In the genomic region with DNA sequence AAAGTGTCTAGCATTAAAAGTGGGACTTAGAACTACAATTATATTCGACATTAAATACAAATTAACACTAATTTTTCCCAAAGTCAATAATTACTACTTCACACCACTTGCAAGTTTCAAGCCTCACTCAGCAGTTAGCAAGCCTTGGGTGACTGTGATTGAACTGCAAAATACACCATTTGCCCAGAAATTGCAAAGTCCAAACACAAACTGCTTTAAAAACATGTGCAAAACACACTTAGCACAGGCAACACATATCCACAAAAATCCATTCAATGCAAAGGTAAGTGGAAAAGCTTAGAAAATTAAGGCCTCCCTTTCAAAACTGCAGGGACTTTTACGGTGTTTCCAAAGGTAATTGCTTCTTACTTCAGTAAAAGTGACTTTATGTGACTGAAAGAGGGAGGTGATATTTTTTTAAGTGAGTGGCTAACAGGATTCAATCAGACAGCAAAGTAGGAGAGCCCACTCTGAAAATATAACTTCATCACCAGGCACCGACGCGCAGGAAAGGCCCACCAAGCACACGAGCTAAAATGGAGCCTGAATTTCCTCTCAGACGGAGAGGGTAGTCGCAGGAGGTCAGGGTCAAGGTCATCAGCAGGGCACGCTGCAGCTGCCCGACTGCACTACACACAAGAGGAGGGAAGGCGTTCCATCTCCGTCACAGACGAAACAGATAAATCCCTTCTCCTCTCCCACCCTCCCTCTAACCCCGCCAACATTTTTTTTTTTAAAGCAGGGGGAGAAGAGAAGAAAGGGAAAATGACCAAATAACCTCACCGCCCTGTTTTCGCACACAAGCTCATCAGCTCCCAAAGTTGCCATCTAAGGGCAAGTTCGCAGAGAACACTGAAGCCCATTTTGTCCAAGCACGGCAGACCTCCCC, we compare ENCODE assay signal across 8 cellular contexts. TPM values are rescaled to one million over a fixed set of nuclear protein-coding genes. Genes with fewer than 3 reads are reported as not detected.
A peak's percentile ranks its signal among the peaks of the same experiment; 100 is the strongest.
DNase-seq lines count a peak whose midpoint lies in the region; ATAC-seq and TF ChIP-seq lines count a peak whose summit lies in the region.

No MANE protein-coding gene starts in this region.

- H3K27ac ChIP-seq in muscle layer of colon (ENCODE audit: low read depth, low read length): peak overlapping the region; percentile 99

- peak overlapping the region; percentile 78 for H3K4me3 ChIP-seq in GM12864 (ENCODE audit: low read depth, low read length)
- peak overlapping the region; percentile 70 for H3K4me3 ChIP-seq in epithelial cell of esophagus (ENCODE audit: low read length)
- peak overlapping the region; percentile 79 to 81 for H3K4me3 ChIP-seq in muscle layer of colon (ENCODE audit: low read depth in 1 of 2, low read length in 2 of 2)

- H3K9ac ChIP-seq in muscle layer of colon (ENCODE audit: low read length): peak overlapping the region; percentile 62

- H3K27me3 ChIP-seq in muscle layer of colon (ENCODE audit: control insufficient read depth in 1 of 2, insufficient read depth in 2 of 2, low read length in 2 of 2): no peaks in the 10 kb centered on the region

- peak; percentile 33 for ATAC-seq in HG02840 (IDR thresholded peaks at IDR 0.05; ENCODE audit: low FRiP score, unreplicated experiment)
- ATAC-seq in SK-N-SH treated with all-trans-retinoic acid at 6 μM for 48 hours: peak; percentile 1

- H3K9me3 ChIP-seq in muscle layer of colon (ENCODE audit: low read length): no peaks in the 10 kb centered on the region

- no peaks in the 10 kb centered on the region for H3K36me3 ChIP-seq in muscle layer of colon (ENCODE audit: insufficient read depth, low read length)

- peaks cover 25% of the 10 kb centered on the region for H3K4me1 ChIP-seq in muscle layer of colon (ENCODE audit: insufficient read depth, low read length)

- peak; percentile 33 for DNase-seq in A172 (ENCODE audit: low spot score)
- DNase-seq in GM12864 (ENCODE audit: low read depth): no peak
- DNase-seq in epithelial cell of esophagus (ENCODE audit: low read depth): no peak
- no peak for DNase-seq in glomerular visceral epithelial cell (ENCODE audit: extremely low spot score)
- DNase-seq in GF-D8 (lab: John Stamatoyannopoulos, UW): no peak

- TF ChIP-seq CTCF in GM12864 (IDR thresholded peaks at IDR 0.05; ENCODE audit: low read depth, low read length, missing control alignments) (no peak), epithelial cell of esophagus (IDR thresholded peaks at IDR 0.05; ENCODE audit: insufficient read depth, low read depth, low read length, missing control alignments) (no peak)

TF ChIP-seq in SK-N-SH treated with all-trans-retinoic acid at 6 μM for 48 hours, 23 proteins besides CTCF, POLR2A, EP300 and RAD21:
- no peak for TF ChIP-seq ZC3H10 (CRISPR knock-in tag; IDR thresholded peaks at IDR 0.05)
- TF ChIP-seq CSDC2 (CRISPR knock-in tag; IDR thresholded peaks at IDR 0.05): no peak
- no peak for TF ChIP-seq ZNF565 (CRISPR knock-in tag; conservative IDR thresholded peaks at IDR 0.05; ENCODE audit: low read depth)
- TF ChIP-seq BACH2 (CRISPR knock-in tag; IDR thresholded peaks at IDR 0.05; ENCODE audit: borderline replicate concordance): no peak
- TF ChIP-seq TOX (CRISPR knock-in tag; IDR thresholded peaks at IDR 0.05; ENCODE audit: borderline replicate concordance): no peak
- no peak for TF ChIP-seq ARNTL (CRISPR knock-in tag; IDR thresholded peaks at IDR 0.05; ENCODE audit: borderline replicate concordance, low read depth)
- no peak for TF ChIP-seq GLIS3 (CRISPR knock-in tag; IDR thresholded peaks at IDR 0.05)
- TF ChIP-seq, protein P1, sequence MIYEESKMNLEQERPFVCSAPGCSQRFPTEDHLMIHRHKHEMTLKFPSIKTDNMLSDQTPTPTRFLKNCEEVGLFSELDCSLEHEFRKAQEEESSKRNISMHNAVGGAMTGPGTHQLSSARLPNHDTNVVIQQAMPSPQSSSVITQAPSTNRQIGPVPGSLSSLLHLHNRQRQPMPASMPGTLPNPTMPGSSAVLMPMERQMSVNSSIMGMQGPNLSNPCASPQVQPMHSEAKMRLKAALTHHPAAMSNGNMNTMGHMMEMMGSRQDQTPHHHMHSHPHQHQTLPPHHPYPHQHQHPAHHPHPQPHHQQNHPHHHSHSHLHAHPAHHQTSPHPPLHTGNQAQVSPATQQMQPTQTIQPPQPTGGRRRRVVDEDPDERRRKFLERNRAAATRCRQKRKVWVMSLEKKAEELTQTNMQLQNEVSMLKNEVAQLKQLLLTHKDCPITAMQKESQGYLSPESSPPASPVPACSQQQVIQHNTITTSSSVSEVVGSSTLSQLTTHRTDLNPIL (CRISPR knock-in tag; IDR thresholded peaks at IDR 0.05; ENCODE audit: low read depth): no peak
- TF ChIP-seq RARB (CRISPR knock-in tag; IDR thresholded peaks at IDR 0.05): no peak
- no peak for TF ChIP-seq ZFP30 (CRISPR knock-in tag; IDR thresholded peaks at IDR 0.05)
- TF ChIP-seq TCF4 (CRISPR knock-in tag; IDR thresholded peaks at IDR 0.05; ENCODE audit: borderline replicate concordance): no peak
- TF ChIP-seq, protein P2, sequence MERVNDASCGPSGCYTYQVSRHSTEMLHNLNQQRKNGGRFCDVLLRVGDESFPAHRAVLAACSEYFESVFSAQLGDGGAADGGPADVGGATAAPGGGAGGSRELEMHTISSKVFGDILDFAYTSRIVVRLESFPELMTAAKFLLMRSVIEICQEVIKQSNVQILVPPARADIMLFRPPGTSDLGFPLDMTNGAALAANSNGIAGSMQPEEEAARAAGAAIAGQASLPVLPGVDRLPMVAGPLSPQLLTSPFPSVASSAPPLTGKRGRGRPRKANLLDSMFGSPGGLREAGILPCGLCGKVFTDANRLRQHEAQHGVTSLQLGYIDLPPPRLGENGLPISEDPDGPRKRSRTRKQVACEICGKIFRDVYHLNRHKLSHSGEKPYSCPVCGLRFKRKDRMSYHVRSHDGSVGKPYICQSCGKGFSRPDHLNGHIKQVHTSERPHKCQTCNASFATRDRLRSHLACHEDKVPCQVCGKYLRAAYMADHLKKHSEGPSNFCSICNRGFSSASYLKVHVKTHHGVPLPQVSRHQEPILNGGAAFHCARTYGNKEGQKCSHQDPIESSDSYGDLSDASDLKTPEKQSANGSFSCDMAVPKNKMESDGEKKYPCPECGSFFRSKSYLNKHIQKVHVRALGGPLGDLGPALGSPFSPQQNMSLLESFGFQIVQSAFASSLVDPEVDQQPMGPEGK (CRISPR knock-in tag; IDR thresholded peaks at IDR 0.05; ENCODE audit: borderline replicate concordance): no peak
- TF ChIP-seq, protein P3, sequence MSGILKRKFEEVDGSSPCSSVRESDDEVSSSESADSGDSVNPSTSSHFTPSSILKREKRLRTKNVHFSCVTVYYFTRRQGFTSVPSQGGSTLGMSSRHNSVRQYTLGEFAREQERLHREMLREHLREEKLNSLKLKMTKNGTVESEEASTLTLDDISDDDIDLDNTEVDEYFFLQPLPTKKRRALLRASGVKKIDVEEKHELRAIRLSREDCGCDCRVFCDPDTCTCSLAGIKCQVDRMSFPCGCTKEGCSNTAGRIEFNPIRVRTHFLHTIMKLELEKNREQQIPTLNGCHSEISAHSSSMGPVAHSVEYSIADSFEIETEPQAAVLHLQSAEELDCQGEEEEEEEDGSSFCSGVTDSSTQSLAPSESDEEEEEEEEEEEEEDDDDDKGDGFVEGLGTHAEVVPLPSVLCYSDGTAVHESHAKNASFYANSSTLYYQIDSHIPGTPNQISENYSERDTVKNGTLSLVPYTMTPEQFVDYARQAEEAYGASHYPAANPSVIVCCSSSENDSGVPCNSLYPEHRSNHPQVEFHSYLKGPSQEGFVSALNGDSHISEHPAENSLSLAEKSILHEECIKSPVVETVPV (CRISPR knock-in tag; IDR thresholded peaks at IDR 0.05): no peak
- no peak for TF ChIP-seq PPARA (CRISPR knock-in tag; IDR thresholded peaks at IDR 0.05; ENCODE audit: borderline replicate concordance)
- TF ChIP-seq, protein P4, sequence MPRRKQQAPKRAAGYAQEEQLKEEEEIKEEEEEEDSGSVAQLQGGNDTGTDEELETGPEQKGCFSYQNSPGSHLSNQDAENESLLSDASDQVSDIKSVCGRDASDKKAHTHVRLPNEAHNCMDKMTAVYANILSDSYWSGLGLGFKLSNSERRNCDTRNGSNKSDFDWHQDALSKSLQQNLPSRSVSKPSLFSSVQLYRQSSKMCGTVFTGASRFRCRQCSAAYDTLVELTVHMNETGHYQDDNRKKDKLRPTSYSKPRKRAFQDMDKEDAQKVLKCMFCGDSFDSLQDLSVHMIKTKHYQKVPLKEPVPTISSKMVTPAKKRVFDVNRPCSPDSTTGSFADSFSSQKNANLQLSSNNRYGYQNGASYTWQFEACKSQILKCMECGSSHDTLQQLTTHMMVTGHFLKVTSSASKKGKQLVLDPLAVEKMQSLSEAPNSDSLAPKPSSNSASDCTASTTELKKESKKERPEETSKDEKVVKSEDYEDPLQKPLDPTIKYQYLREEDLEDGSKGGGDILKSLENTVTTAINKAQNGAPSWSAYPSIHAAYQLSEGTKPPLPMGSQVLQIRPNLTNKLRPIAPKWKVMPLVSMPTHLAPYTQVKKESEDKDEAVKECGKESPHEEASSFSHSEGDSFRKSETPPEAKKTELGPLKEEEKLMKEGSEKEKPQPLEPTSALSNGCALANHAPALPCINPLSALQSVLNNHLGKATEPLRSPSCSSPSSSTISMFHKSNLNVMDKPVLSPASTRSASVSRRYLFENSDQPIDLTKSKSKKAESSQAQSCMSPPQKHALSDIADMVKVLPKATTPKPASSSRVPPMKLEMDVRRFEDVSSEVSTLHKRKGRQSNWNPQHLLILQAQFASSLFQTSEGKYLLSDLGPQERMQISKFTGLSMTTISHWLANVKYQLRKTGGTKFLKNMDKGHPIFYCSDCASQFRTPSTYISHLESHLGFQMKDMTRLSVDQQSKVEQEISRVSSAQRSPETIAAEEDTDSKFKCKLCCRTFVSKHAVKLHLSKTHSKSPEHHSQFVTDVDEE (CRISPR knock-in tag; IDR thresholded peaks at IDR 0.05): no peak
- TF ChIP-seq ZNF8 (CRISPR knock-in tag; IDR thresholded peaks at IDR 0.05): no peak
- no peak for TF ChIP-seq SNAI2 (CRISPR knock-in tag; IDR thresholded peaks at IDR 0.05)
TF ChIP-seq in SK-N-SH treated with all-trans-retinoic acid at 6 μM for 48 hours: peak in this region for 0.

RNA-seq across cellular contexts. Expression of a gene that starts 3.1 kb away (rescaled TPM):
- 10.8 and 14.1 TPM in 2 replicates for total RNA-seq in A172 (2014; rRNA removed; shearing (Covaris generic))
